ENCODE assay signal across 1 cellular context in the genomic region with DNA sequence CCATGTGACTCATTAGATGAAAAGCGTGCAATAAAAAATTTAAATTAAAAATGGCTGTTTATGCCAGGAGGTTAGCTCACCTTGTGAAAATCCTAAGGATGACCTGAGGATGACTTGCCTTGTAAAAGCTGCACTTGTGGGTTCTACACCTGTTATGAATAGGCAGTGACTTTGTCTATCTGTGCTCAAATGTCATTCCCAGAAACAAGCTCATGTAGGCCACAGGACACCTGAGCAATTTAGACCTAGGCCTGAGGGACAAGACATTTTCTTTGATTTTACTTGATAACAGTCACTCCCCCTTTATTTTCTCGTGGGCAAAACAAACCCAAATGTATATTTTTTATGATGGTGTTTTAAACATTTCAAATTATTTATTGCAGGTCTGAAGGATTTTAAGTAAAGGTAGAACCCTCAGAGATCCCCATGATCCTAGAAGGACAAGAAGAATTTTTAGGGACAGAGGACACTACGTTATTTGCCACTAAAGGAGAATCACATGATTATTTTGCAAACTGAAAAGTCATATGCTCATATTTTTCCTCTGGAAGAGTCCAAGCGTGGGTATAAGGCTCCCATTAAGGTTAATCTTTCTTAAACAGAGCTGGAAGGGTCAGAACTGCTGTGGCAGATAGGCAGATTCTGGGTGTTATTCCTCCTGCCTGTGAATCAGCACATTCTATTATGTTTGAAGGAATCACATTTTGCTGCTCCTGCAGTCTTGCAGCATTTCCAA.
TF ChIP-seq lines count a peak whose summit lies in the region.

No MANE protein-coding gene starts in this region.

TF ChIP-seq in K562, 482 proteins besides CTCF, POLR2A, EP300 and RAD21 (continued from another document):
- TF ChIP-seq ZKSCAN8 (CRISPR knock-in tag; IDR thresholded peaks at IDR 0.05) (peak; percentile 75; the same call in 1 of the 2 replicates), RAD51 (IDR thresholded peaks at IDR 0.05; ENCODE audit: borderline replicate concordance, low read depth) (peak; percentile 79), MTA3 (IDR thresholded peaks at IDR 0.05; ENCODE audit: borderline replicate concordance) (peak; percentile 63; the same call in 1 of the 2 replicates), TAF1 (IDR thresholded peaks at IDR 0.05; ENCODE audit: control insufficient read depth, extremely low read depth, insufficient read depth, low read length, severe bottlenecking) (no peak), ZNF133 (CRISPR knock-in tag; IDR thresholded peaks at IDR 0.05) (no peak), CEBPB (tag; IDR thresholded peaks at IDR 0.05) (no peak), ZNF507 (tag; conservative IDR thresholded peaks at IDR 0.05) (no peak), PML (IDR thresholded peaks at IDR 0.05; ENCODE audit: low read length) (peak; percentile 95), CEBPZ (IDR thresholded peaks at IDR 0.05; ENCODE audit: borderline replicate concordance, low read depth, low read length) (no peak), TEAD1 (CRISPR knock-in tag; IDR thresholded peaks at IDR 0.05) (peak in 1 of 2 experiments; percentile 70; a peak in 2 of 4 replicates), ZNF511 (CRISPR knock-in tag; IDR thresholded peaks at IDR 0.05) (no peak), E2F4 (CRISPR knock-in tag; IDR thresholded peaks at IDR 0.05; ENCODE audit: low read depth) (no peak), MCM3 (IDR thresholded peaks at IDR 0.05) (no peak), MXI1 (IDR thresholded peaks at IDR 0.05; ENCODE audit: low read depth, low read length) (no peak; the same call in 1 of the 2 replicates)
- TF ChIP-seq, protein P1, sequence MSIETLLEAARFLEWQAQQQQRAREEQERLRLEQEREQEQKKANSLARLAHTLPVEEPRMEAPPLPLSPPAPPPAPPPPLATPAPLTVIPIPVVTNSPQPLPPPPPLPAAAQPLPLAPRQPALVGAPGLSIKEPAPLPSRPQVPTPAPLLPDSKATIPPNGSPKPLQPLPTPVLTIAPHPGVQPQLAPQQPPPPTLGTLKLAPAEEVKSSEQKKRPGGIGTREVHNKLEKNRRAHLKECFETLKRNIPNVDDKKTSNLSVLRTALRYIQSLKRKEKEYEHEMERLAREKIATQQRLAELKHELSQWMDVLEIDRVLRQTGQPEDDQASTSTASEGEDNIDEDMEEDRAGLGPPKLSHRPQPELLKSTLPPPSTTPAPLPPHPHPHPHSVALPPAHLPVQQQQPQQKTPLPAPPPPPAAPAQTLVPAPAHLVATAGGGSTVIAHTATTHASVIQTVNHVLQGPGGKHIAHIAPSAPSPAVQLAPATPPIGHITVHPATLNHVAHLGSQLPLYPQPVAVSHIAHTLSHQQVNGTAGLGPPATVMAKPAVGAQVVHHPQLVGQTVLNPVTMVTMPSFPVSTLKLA (conservative IDR thresholded peaks at IDR 0.05), result peak in 1 of 2 experiments; percentile 67; a peak in 2 of 4 replicates
- TF ChIP-seq, protein P2, sequence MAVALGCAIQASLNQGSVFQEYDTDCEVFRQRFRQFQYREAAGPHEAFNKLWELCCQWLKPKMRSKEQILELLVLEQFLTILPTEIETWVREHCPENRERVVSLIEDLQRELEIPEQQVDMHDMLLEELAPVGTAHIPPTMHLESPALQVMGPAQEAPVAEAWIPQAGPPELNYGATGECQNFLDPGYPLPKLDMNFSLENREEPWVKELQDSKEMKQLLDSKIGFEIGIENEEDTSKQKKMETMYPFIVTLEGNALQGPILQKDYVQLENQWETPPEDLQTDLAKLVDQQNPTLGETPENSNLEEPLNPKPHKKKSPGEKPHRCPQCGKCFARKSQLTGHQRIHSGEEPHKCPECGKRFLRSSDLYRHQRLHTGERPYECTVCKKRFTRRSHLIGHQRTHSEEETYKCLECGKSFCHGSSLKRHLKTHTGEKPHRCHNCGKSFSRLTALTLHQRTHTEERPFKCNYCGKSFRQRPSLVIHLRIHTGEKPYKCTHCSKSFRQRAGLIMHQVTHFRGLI (CRISPR knock-in tag; IDR thresholded peaks at IDR 0.05), result peak; percentile 29; the same call in 1 of the 2 replicates
- TF ChIP-seq, protein P3, sequence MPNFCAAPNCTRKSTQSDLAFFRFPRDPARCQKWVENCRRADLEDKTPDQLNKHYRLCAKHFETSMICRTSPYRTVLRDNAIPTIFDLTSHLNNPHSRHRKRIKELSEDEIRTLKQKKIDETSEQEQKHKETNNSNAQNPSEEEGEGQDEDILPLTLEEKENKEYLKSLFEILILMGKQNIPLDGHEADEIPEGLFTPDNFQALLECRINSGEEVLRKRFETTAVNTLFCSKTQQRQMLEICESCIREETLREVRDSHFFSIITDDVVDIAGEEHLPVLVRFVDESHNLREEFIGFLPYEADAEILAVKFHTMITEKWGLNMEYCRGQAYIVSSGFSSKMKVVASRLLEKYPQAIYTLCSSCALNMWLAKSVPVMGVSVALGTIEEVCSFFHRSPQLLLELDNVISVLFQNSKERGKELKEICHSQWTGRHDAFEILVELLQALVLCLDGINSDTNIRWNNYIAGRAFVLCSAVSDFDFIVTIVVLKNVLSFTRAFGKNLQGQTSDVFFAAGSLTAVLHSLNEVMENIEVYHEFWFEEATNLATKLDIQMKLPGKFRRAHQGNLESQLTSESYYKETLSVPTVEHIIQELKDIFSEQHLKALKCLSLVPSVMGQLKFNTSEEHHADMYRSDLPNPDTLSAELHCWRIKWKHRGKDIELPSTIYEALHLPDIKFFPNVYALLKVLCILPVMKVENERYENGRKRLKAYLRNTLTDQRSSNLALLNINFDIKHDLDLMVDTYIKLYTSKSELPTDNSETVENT (CRISPR knock-in tag; IDR thresholded peaks at IDR 0.05), result no peak
- TF ChIP-seq, protein P4, sequence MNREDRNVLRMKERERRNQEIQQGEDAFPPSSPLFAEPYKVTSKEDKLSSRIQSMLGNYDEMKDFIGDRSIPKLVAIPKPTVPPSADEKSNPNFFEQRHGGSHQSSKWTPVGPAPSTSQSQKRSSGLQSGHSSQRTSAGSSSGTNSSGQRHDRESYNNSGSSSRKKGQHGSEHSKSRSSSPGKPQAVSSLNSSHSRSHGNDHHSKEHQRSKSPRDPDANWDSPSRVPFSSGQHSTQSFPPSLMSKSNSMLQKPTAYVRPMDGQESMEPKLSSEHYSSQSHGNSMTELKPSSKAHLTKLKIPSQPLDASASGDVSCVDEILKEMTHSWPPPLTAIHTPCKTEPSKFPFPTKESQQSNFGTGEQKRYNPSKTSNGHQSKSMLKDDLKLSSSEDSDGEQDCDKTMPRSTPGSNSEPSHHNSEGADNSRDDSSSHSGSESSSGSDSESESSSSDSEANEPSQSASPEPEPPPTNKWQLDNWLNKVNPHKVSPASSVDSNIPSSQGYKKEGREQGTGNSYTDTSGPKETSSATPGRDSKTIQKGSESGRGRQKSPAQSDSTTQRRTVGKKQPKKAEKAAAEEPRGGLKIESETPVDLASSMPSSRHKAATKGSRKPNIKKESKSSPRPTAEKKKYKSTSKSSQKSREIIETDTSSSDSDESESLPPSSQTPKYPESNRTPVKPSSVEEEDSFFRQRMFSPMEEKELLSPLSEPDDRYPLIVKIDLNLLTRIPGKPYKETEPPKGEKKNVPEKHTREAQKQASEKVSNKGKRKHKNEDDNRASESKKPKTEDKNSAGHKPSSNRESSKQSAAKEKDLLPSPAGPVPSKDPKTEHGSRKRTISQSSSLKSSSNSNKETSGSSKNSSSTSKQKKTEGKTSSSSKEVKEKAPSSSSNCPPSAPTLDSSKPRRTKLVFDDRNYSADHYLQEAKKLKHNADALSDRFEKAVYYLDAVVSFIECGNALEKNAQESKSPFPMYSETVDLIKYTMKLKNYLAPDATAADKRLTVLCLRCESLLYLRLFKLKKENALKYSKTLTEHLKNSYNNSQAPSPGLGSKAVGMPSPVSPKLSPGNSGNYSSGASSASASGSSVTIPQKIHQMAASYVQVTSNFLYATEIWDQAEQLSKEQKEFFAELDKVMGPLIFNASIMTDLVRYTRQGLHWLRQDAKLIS (CRISPR knock-in tag; IDR thresholded peaks at IDR 0.05), result no peak
